ENCODE assay signal across 19 cellular contexts in the genomic region with DNA sequence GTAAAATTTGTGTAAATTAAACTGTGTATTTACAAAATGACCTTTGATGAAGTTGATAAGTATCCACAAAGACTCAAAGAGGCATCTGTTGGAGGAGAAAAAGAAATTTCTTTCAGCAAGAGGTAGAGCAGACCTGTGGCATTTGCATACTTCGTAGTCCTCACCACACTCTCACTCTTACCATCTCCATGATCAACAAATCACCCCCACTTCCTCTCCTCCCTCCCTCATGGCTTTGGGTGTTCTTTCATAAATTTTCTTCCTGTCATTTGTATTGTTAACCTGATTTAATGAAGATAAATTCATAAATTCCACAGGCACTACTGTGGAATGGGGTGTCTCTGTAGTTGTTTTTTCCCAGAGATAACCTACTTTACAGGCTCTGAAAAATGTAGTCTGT.
"Had no signal": no experiment of that assay in that cellular context is flagged by ENCODE, and none has a peak within 500 bp of the region (broad histone marks: within the 10 kb centered on the region; RNA-seq: fewer than 3 reads in every experiment).

No MANE protein-coding gene starts in this region.

- H3K27ac ChIP-seq: adrenal gland, body of pancreas, coronary artery, gastrocnemius medialis, left lung, right atrium auricular region, thyroid gland, VCaP had no signal

- H3K27me3 ChIP-seq: body of pancreas, right atrium auricular region, thyroid gland had no signal

- H3K36me3 ChIP-seq: adrenal gland, gastrocnemius medialis, left lung, right atrium auricular region, thyroid gland had no signal

- H3K9me3 ChIP-seq: adrenal gland, body of pancreas, gastrocnemius medialis, left lung, thyroid gland had no signal

- DNase-seq: activated CD4-positive, alpha-beta T cell treated with anti-CD3 and anti-CD28 coated beads for 36 hours; activated CD8-positive, alpha-beta memory T cell treated with anti-CD3 and anti-CD28 coated beads, Interleukin-2, amount 50 U/mL, for 48 hours; activated CD8-positive, alpha-beta T cell treated with anti-CD3 and anti-CD28 coated beads for 36 hours; activated naive CD4-positive, alpha-beta T cell treated with anti-CD3 and anti-CD28 coated beads for 36 hours; adrenal gland; body of pancreas; central memory CD4-positive, alpha-beta T cell; effector CD4-positive, alpha-beta T cell; gastrocnemius medialis; left lung; natural killer cell; nucleus accumbens; thyroid gland had no signal

- H3K4me1 ChIP-seq: adrenal gland, body of pancreas, gastrocnemius medialis, left lung, right atrium auricular region, thyroid gland had no signal

- H3K4me3 ChIP-seq: adrenal gland, body of pancreas, coronary artery, gastrocnemius medialis, left lung, right atrium auricular region, skin epidermis, thyroid gland had no signal

- FAIRE-seq: keratinocyte had no signal

- ATAC-seq: activated CD4-positive, alpha-beta T cell treated with anti-CD3 and anti-CD28 coated beads for 36 hours; activated CD8-positive, alpha-beta T cell treated with anti-CD3 and anti-CD28 coated beads for 36 hours; body of pancreas; gastrocnemius medialis; left lung; natural killer cell; stimulated activated effector memory CD8-positive, alpha-beta T cell treated with anti-CD3 and anti-CD28 coated beads, Interleukin-12 subunit alpha, Interleukin-12 subunit beta, amount 100 ng/mL, for 72 hours had no signal
